In genomic region chr13:91398413-91399188, GRCh38 we compare ENCODE assay signal across 8 cellular contexts. TPM values are rescaled to one million over a fixed set of nuclear protein-coding genes. Genes with fewer than 3 reads are reported as not detected.
DNase-seq lines count a peak whose midpoint lies in the region; ATAC-seq and TF ChIP-seq lines count a peak whose summit lies in the region.

Gene GPC5 (plus strand): TSS chr13:91398621.

- CTCF ChIA-PET in activated CD4-positive, alpha-beta T cell treated with anti-CD3 and anti-CD28 coated beads for 36 hours (lab: Charles Lee): interaction anchor here (0.6 to 1.6 kb wide), 3 partner anchors 10 to 87 kb away, joined by 3 to 5 read pairs (median 3); no protein-coding TSS in a partner anchor

- DNase-seq in NCI-H2107 (lab: John Stamatoyannopoulos, UW) (peak; percentile 35), NCI-H2107 treated with DMSO at 0.1 percent for 48 hours (lab: John Stamatoyannopoulos, UW; ENCODE audit: unreplicated experiment) (no peak), NCI-H2171 treated with DMSO at 0.1 percent for 48 hours (lab: John Stamatoyannopoulos, UW) (peak; percentile 62), coronary artery (ENCODE audit: low spot score) (peak; percentile 75)
- DNase-seq in activated CD4-positive, alpha-beta T cell treated with anti-CD3 and anti-CD28 coated beads for 36 hours: peak; percentile 92
- DNase-seq in stimulated activated CD4-positive, alpha-beta T cell treated with anti-CD3 and anti-CD28 coated beads, Interleukin-4, amount 100 ng/mL, for 4 hours: peak; percentile 82 to 84

- TF ChIP-seq RAD21 in liver (IDR thresholded peaks at IDR 0.05): peak in 1 of 2 donors; percentile 8

- H3K9me3 ChIP-seq in liver (ENCODE audit: control insufficient read depth in 4 of 4, low read length in 3 of 4): no peaks in the 10 kb centered on the region

- no peaks in the 10 kb centered on the region for H3K36me3 ChIP-seq in liver (ENCODE audit: control insufficient read depth in 4 of 4, insufficient read depth in 3 of 4, low read depth in 1 of 4, low read length in 3 of 4)

- H3K9ac ChIP-seq in liver (ENCODE audit: low read depth in 1 of 2, low read length in 2 of 2): no peak within 1 kb of the TSS

- TF ChIP-seq CTCF in coronary artery (IDR thresholded peaks at IDR 0.05) (no peak), liver (IDR thresholded peaks at IDR 0.05; ENCODE audit: low read depth, low read length, missing input control) (no peak)

- POLR2A ChIA-PET in activated CD4-positive, alpha-beta T cell treated with anti-CD3 and anti-CD28 coated beads for 36 hours (lab: Charles Lee): interaction anchor here (0.7 kb wide), 2 partner anchors 9 to 41 kb away, joined by 3 read pairs; no protein-coding TSS in a partner anchor

- no peak within 1 kb of the TSS for H3K27ac ChIP-seq in coronary artery
- H3K27ac ChIP-seq in liver (ENCODE audit: low read depth in 1 of 2, low read length in 2 of 2): no peak within 1 kb of the TSS

- H3K36me3 Mint-ChIP-seq in activated CD4-positive, alpha-beta T cell treated with anti-CD3 and anti-CD28 coated beads for 36 hours (ENCODE audit: low read depth): no peaks in the 10 kb centered on the region

- H3K27ac Mint-ChIP-seq in activated CD4-positive, alpha-beta T cell treated with anti-CD3 and anti-CD28 coated beads for 36 hours: peak within 1 kb of the TSS; percentile 47

- ATAC-seq in HG02973 (IDR thresholded peaks at IDR 0.05; ENCODE audit: unreplicated experiment): peak; percentile 98
- peak; percentile 98 for ATAC-seq in activated CD4-positive, alpha-beta T cell treated with anti-CD3 and anti-CD28 coated beads for 36 hours

- H3K4me1 Mint-ChIP-seq in activated CD4-positive, alpha-beta T cell treated with anti-CD3 and anti-CD28 coated beads for 36 hours: peaks cover 15% of the 10 kb centered on the region

- under 1% methylated on average over 76 of the region's 76 CpGs for whole genome bisulfite sequencing in liver

- H3K4me1 ChIP-seq in liver (ENCODE audit: control insufficient read depth in 4 of 4, insufficient read depth in 4 of 4, low read length in 3 of 4): peaks cover 4 to 18% (median 15%) of the 10 kb centered on the region in 4 donors

- peak within 1 kb of the TSS; percentile 69 for H3K4me3 Mint-ChIP-seq in activated CD4-positive, alpha-beta T cell treated with anti-CD3 and anti-CD28 coated beads for 36 hours

- peaks cover 0 to 25% (median 0%) of the 10 kb centered on the region in 4 donors for H3K27me3 ChIP-seq in liver (ENCODE audit: control insufficient read depth in 4 of 4, insufficient read depth in 4 of 4, low read length in 3 of 4)

- H3K27me3 Mint-ChIP-seq in activated CD4-positive, alpha-beta T cell treated with anti-CD3 and anti-CD28 coated beads for 36 hours: peaks cover 48% of the 10 kb centered on the region

- H3K4me3 ChIP-seq in coronary artery (peak within 1 kb of the TSS; percentile 79), liver (ENCODE audit: low read depth in 1 of 3, low read length in 3 of 3) (peak within 1 kb of the TSS; percentile 44 to 59 (median 53))

- intact Hi-C loops in activated CD4-positive, alpha-beta T cell treated with anti-CD3 and anti-CD28 coated beads for 36 hours (cut with DNase I, micrococcal nuclease): loop anchor here (1.0 to 2.0 kb wide), 5 partner anchors 29 to 90 kb away; partner anchors contain the start of gene MIR17HG (in 2 of the 2)

- no peaks in the 10 kb centered on the region for H3K9me3 Mint-ChIP-seq in activated CD4-positive, alpha-beta T cell treated with anti-CD3 and anti-CD28 coated beads for 36 hours (ENCODE audit: low read depth)

TF ChIP-seq in liver, 16 proteins besides CTCF, POLR2A, EP300 and RAD21:
- TF ChIP-seq MAX (IDR thresholded peaks at IDR 0.05) (no peak), REST (IDR thresholded peaks at IDR 0.05) (peak; percentile 77), SP1 (IDR thresholded peaks at IDR 0.05) (no peak)
TF ChIP-seq in liver: peak in this region for 1.

RNA-seq across cellular contexts. Expression of gene GPC5, which starts in this region (rescaled TPM):
- total RNA-seq in activated CD4-positive, alpha-beta T cell treated with anti-CD3 and anti-CD28 coated beads for 36 hours: under 1 TPM; 0.63 to 0.66 TPM
- total RNA-seq in liver: 10 to 100 TPM in 1 of 2 donors, 1 to 10 TPM in 1; 1.1 to 22.4 TPM
- polyA plus RNA-seq in liver: 1 to 10 TPM in 1 of 2 donors, under 1 TPM in 1; 0.51 to 2.8 TPM

Comparison
In these comparisons a context has a peak if more than half of its experiments do, and no peak if none do; other contexts are left out.
1. Peak in DNase-seq and ATAC-seq in activated CD4-positive, alpha-beta T cell treated with anti-CD3 and anti-CD28 coated beads for 36 hours; RNA of the gene not detected or under 1 TPM.